In genomic region chr17:34852141-34852540, GRCh38 we compare ENCODE assay signal across 27 cellular contexts.
"Had no signal": no experiment of that assay in that cellular context is flagged by ENCODE, and none has a peak within 500 bp of the region (broad histone marks: within the 10 kb centered on the region; RNA-seq: fewer than 3 reads in every experiment).

No MANE protein-coding gene starts in this region.

- FAIRE-seq: TTC549 had no signal

- DNase-seq: activated CD4-positive, alpha-beta memory T cell treated with anti-CD3 and anti-CD28 coated beads for 36 hours; activated CD4-positive, alpha-beta T cell treated with anti-CD3 and anti-CD28 coated beads for 36 hours; activated CD4-positive, alpha-beta T cell treated with anti-CD3 and anti-CD28 coated beads, Interleukin-2, amount 50 U/mL, for 1 hour; activated CD8-positive, alpha-beta memory T cell treated with anti-CD3 and anti-CD28 coated beads, Interleukin-2, amount 10 ng/mL, durations not matched to agents 7 days and 5 days; activated CD8-positive, alpha-beta memory T cell treated with anti-CD3 and anti-CD28 coated beads, Interleukin-2, amount 50 U/mL, for 48 hours; activated gamma-delta T cell; activated naive CD4-positive, alpha-beta T cell treated with Interleukin-2 at 50 U/mL for 16 hours; activated naive CD8-positive, alpha-beta T cell treated with anti-CD3 and anti-CD28 coated beads, Interleukin-2, amount 10 ng/mL, durations not matched to agents 7 days and 5 days; activated T-cell treated with anti-CD3 and anti-CD28 coated beads, Interleukin-2, amount 50 U/mL, for 48 hours; cerebellar nuclear complex; NCI-H1105; NCI-H1436 treated with DMSO at 0.1 percent for 48 hours; NCI-H1694 treated with DMSO at 0.1 percent for 48 hours; NCI-H2029; NCI-H2107; NCI-H2171; NCI-H510A; NCI-H526; PC-3; Peyer's patch; SHP77 treated with DMSO at 0.1 percent for 48 hours; SK-N-SH had no signal

- H3K4me2 ChIP-seq: SK-N-SH had no signal

- H3K36me3 ChIP-seq: ascending aorta, cardiac muscle cell, Peyer's patch, SJSA1 had no signal

- H3K27ac ChIP-seq: ascending aorta, cardiac muscle cell, Peyer's patch, SJSA1 had no signal

- H3K27me3 ChIP-seq: ascending aorta, cardiac muscle cell, Peyer's patch had no signal

- H3K4me3 ChIP-seq: ascending aorta, cardiac muscle cell, Peyer's patch, SJSA1 had no signal

- H3K9ac ChIP-seq: SK-N-SH had no signal

- H3K4me1 ChIP-seq: ascending aorta, Peyer's patch, SJSA1 had no signal

- H3K9me3 ChIP-seq: ascending aorta, Peyer's patch, SJSA1, SK-N-SH had no signal

- ATAC-seq: activated CD4-positive, alpha-beta T cell treated with anti-CD3 and anti-CD28 coated beads for 36 hours; activated CD4-positive, CD25-positive, alpha-beta regulatory T cell treated with anti-CD3 and anti-CD28 coated beads, Interleukin-2, amount 50 U/mL, for 24 hours; PC-3 had no signal
